ENCODE assay signal across 10 cellular contexts in genomic region chr3:38650248-38650940, GRCh38.
A peak's percentile ranks its signal among the peaks of the same experiment; 100 is the strongest.
DNase-seq lines count a peak whose midpoint lies in the region; ATAC-seq and TF ChIP-seq lines count a peak whose summit lies in the region.
"Had no signal": no experiment of that assay in that cellular context is flagged by ENCODE, and none has a peak within 500 bp of the region (broad histone marks: within the 10 kb centered on the region; RNA-seq: fewer than 3 reads in every experiment).

No MANE protein-coding gene starts in this region.

- no peak overlapping the region for H2AFZ ChIP-seq in ACC112 (ENCODE audit: low read length, unreplicated experiment)

- ATAC-seq in GM19328 (IDR thresholded peaks at IDR 0.05; ENCODE audit: unreplicated experiment) (no peak), HG03460 (IDR thresholded peaks at IDR 0.05; ENCODE audit: unreplicated experiment) (no peak)

- in situ Hi-C loops in GM13976 (cut with MboI; ENCODE audit: low sequenced_read_pairs, unreplicated experiment): no loop called here

- H3K27me3 ChIP-seq in ACC112 (ENCODE audit: insufficient read depth, low read length) (peaks cover 76% of the 10 kb centered on the region), muscle layer of duodenum (ENCODE audit: low read depth, low read length) (peaks cover 17% of the 10 kb centered on the region)

- H3K79me2 ChIP-seq in ACC112 (ENCODE audit: control insufficient read depth, insufficient read depth, low read length, unreplicated experiment): no peaks in the 10 kb centered on the region

- no peak overlapping the region for H3K27ac ChIP-seq in ACC112 (ENCODE audit: low read depth, low read length)
- no peak overlapping the region for H3K27ac ChIP-seq in muscle layer of duodenum (ENCODE audit: low read length)
- H3K27ac ChIP-seq: esophagus squamous epithelium, HL-60 had no signal

- no peaks in the 10 kb centered on the region for H3K36me3 ChIP-seq in ACC112 (ENCODE audit: insufficient read depth, low read length)
- no peaks in the 10 kb centered on the region for H3K36me3 ChIP-seq in muscle layer of duodenum (ENCODE audit: control insufficient read depth in 1 of 2, insufficient read depth in 2 of 2, low read length in 2 of 2)
- H3K36me3 ChIP-seq: esophagus squamous epithelium had no signal

- H3K4me1 ChIP-seq in ACC112 (ENCODE audit: control insufficient read depth, insufficient read depth, low read length, unreplicated experiment) (no peaks in the 10 kb centered on the region), muscle layer of duodenum (ENCODE audit: control insufficient read depth in 1 of 2, insufficient read depth in 2 of 2, low read length in 2 of 2) (peaks cover 0 to 20% of the 10 kb centered on the region in 2 donors)

- no peaks in the 10 kb centered on the region for H3K9me3 ChIP-seq in muscle layer of duodenum (ENCODE audit: control insufficient read depth in 1 of 2, low read length in 2 of 2)
- H3K9me3 ChIP-seq: esophagus squamous epithelium had no signal

- H3K4me3 ChIP-seq in ACC112 (ENCODE audit: low read depth, low read length): peak overlapping the region; percentile 76
- H3K4me3 ChIP-seq in WI38 (ENCODE audit: low read depth, low read length): peak overlapping the region; percentile 72
- H3K4me3 ChIP-seq in muscle layer of duodenum (ENCODE audit: low read depth in 1 of 2, low read length in 2 of 2): peak overlapping the region; percentile 47 to 49

- DNase-seq in GM13976 (ENCODE audit: low spot score): peak; percentile 23
- no peak for DNase-seq in germinal center (ENCODE audit: low spot score)
- DNase-seq in NCI-H1092 (lab: John Stamatoyannopoulos, UW): no peak
- DNase-seq: esophagus squamous epithelium had no signal

- no peak for TF ChIP-seq CTCF in GM13976 (IDR thresholded peaks at IDR 0.05; ENCODE audit: borderline replicate concordance, control extremely low read depth, extremely low read depth, insufficient read depth, missing control alignments)
- TF ChIP-seq CTCF in WI38 (IDR thresholded peaks at IDR 0.05; ENCODE audit: low read depth, low read length): no peak
